In the genomic region with DNA sequence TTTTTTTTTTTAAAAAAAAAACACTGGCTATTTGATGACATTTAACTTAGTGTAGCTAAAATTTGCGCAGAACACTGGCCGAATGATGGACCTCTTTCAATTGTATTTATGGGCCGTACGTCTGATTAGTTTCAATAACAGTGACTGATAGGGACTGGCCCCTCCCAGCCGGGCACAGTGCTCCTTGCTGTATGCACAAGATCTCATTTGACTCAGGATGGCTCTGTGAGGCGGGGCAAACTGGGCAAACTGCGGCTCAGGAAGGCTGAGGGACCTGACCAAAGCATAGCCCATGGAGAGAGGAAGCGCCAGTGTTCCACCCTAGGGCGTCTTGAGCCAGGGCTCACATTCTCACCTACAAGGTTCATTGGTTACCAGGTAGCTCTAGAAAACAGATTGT, we compare ENCODE assay signal across 16 cellular contexts.
"Had no signal": no experiment of that assay in that cellular context is flagged by ENCODE, and none has a peak within 500 bp of the region (broad histone marks: within the 10 kb centered on the region; RNA-seq: fewer than 3 reads in every experiment).

No MANE protein-coding gene starts in this region.

- H3K27ac ChIP-seq: coronary artery, dorsolateral prefrontal cortex, esophagus muscularis mucosa, foreskin keratinocyte, gastroesophageal sphincter, heart left ventricle, left lung, lower lobe of right lung had no signal

- ATAC-seq: foreskin keratinocyte, gastroesophageal sphincter, heart left ventricle, left cardiac atrium, left lung, left ventricle myocardium superior, lower lobe of right lung had no signal

- H3K9me3 ChIP-seq: esophagus muscularis mucosa, gastroesophageal sphincter, heart left ventricle, left lung, lower lobe of right lung had no signal

- H3K4me3 ChIP-seq: coronary artery, dorsolateral prefrontal cortex, esophagus muscularis mucosa, gastroesophageal sphincter, heart left ventricle, left lung, lower lobe of right lung had no signal

- DNase-seq: dermis blood vessel endothelial cell; dorsolateral prefrontal cortex; effector CD4-positive, alpha-beta T cell; effector memory CD4-positive, alpha-beta T cell; foreskin keratinocyte; heart left ventricle; hippocampal formation; left cardiac atrium; left ventricle myocardium superior; lower lobe of right lung; mesenchymal stem cell; midbrain had no signal

- H3K4me1 ChIP-seq: foreskin keratinocyte, gastroesophageal sphincter, left lung, lower lobe of right lung had no signal

- H3K27me3 ChIP-seq: dorsolateral prefrontal cortex, esophagus muscularis mucosa, foreskin keratinocyte, gastroesophageal sphincter, heart left ventricle, left lung had no signal
